In the genomic region with DNA sequence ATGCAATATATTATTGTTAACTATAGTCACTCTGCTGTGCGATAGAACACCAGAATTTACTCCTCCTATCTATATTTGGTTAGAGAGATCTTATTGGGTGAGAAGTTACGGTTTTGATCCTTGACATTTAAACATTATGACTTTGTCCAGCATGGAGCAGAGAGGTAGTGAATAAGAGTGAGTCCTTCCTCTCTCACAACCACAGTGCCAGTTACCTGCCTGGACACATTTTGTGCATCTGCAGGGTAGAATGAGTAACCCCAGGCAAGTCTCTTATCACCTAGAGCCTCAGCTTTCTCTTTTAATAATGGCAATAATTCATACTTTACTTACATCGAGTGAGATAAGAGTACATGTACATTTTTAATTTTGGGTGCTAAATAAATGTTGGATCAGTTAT, we compare ENCODE assay signal across 15 cellular contexts. TPM values are rescaled to one million over a fixed set of nuclear protein-coding genes. Genes with fewer than 3 reads are reported as not detected.
DNase-seq lines count a peak whose midpoint lies in the region; ATAC-seq and TF ChIP-seq lines count a peak whose summit lies in the region.
"Had no signal": no experiment of that assay in that cellular context is flagged by ENCODE, and none has a peak within 500 bp of the region (broad histone marks: within the 10 kb centered on the region; RNA-seq: fewer than 3 reads in every experiment).

No MANE protein-coding gene starts in this region.

- H3K27ac Mint-ChIP-seq in activated naive CD8-positive, alpha-beta T cell treated with anti-CD3 and anti-CD28 coated beads, Interleukin-2, amount 50 U/mL, for 24 hours: no peak overlapping the region
- no peak overlapping the region for H3K27ac Mint-ChIP-seq in activated naive CD8-positive, alpha-beta T cell treated with anti-CD3 and anti-CD28 coated beads for 36 hours
- peak overlapping the region; percentile 67 for H3K27ac Mint-ChIP-seq in stimulated activated effector memory CD8-positive, alpha-beta T cell treated with anti-CD3 and anti-CD28 coated beads, Interleukin-12 subunit alpha, Interleukin-12 subunit beta, amount 100 ng/mL, for 72 hours
- H3K27ac Mint-ChIP-seq: GM23338 had no signal

- H3K4me1 Mint-ChIP-seq in activated naive CD8-positive, alpha-beta T cell treated with anti-CD3 and anti-CD28 coated beads, Interleukin-2, amount 50 U/mL, for 24 hours: peaks cover 61% of the 10 kb centered on the region
- peaks cover 34% of the 10 kb centered on the region for H3K4me1 Mint-ChIP-seq in activated naive CD8-positive, alpha-beta T cell treated with anti-CD3 and anti-CD28 coated beads for 36 hours
- peaks cover 79% of the 10 kb centered on the region for H3K4me1 Mint-ChIP-seq in stimulated activated effector memory CD8-positive, alpha-beta T cell treated with anti-CD3 and anti-CD28 coated beads, Interleukin-12 subunit alpha, Interleukin-12 subunit beta, amount 100 ng/mL, for 72 hours

- no peak overlapping the region for H3K4me3 Mint-ChIP-seq in activated naive CD8-positive, alpha-beta T cell treated with anti-CD3 and anti-CD28 coated beads, Interleukin-2, amount 50 U/mL, for 24 hours
- no peak overlapping the region for H3K4me3 Mint-ChIP-seq in activated naive CD8-positive, alpha-beta T cell treated with anti-CD3 and anti-CD28 coated beads for 36 hours
- H3K4me3 Mint-ChIP-seq in stimulated activated effector memory CD8-positive, alpha-beta T cell treated with anti-CD3 and anti-CD28 coated beads, Interleukin-12 subunit alpha, Interleukin-12 subunit beta, amount 100 ng/mL, for 72 hours: no peak overlapping the region
- H3K4me3 Mint-ChIP-seq: GM23338 had no signal

- H3K27ac ChIP-seq in VCaP: peak overlapping the region; percentile 29; the same call in 1 of the 2 replicates
- H3K27ac ChIP-seq: BLaER1 had no signal

- peaks cover 3% of the 10 kb centered on the region for H3K36me3 Mint-ChIP-seq in activated naive CD8-positive, alpha-beta T cell treated with anti-CD3 and anti-CD28 coated beads, Interleukin-2, amount 50 U/mL, for 24 hours (ENCODE audit: low read depth)
- H3K36me3 Mint-ChIP-seq in activated naive CD8-positive, alpha-beta T cell treated with anti-CD3 and anti-CD28 coated beads for 36 hours: peaks cover 16% of the 10 kb centered on the region
- peaks cover 25% of the 10 kb centered on the region for H3K36me3 Mint-ChIP-seq in stimulated activated effector memory CD8-positive, alpha-beta T cell treated with anti-CD3 and anti-CD28 coated beads, Interleukin-12 subunit alpha, Interleukin-12 subunit beta, amount 100 ng/mL, for 72 hours

- TF ChIP-seq CTCF in VCaP (conservative IDR thresholded peaks at IDR 0.05): no peak

- no peaks in the 10 kb centered on the region for H3K9me3 Mint-ChIP-seq in activated naive CD8-positive, alpha-beta T cell treated with anti-CD3 and anti-CD28 coated beads, Interleukin-2, amount 50 U/mL, for 24 hours
- H3K9me3 Mint-ChIP-seq in activated naive CD8-positive, alpha-beta T cell treated with anti-CD3 and anti-CD28 coated beads for 36 hours: peaks cover 3% of the 10 kb centered on the region
- H3K9me3 Mint-ChIP-seq in stimulated activated effector memory CD8-positive, alpha-beta T cell treated with anti-CD3 and anti-CD28 coated beads, Interleukin-12 subunit alpha, Interleukin-12 subunit beta, amount 100 ng/mL, for 72 hours: no peaks in the 10 kb centered on the region
- H3K9me3 Mint-ChIP-seq: GM23338 had no signal

- no peak for DNase-seq in activated naive CD8-positive, alpha-beta T cell treated with anti-CD3 and anti-CD28 coated beads, Interleukin-2, amount 50 U/mL, for 24 hours
- no peak for DNase-seq in activated naive CD8-positive, alpha-beta T cell treated with anti-CD3 and anti-CD28 coated beads for 36 hours
- no peak for DNase-seq in stimulated activated effector memory CD8-positive, alpha-beta T cell treated with anti-CD3 and anti-CD28 coated beads, Interleukin-12 subunit alpha, Interleukin-12 subunit beta, amount 100 ng/mL, for 72 hours (ENCODE audit: low spot score in 2 of 2)
- no peak for DNase-seq in C1 segment of cervical spinal cord (lab: John Stamatoyannopoulos, UW)
- DNase-seq: KBM-7, SHP77 treated with DMSO at 0.1 percent for 48 hours had no signal

- ATAC-seq in activated naive CD8-positive, alpha-beta T cell treated with anti-CD3 and anti-CD28 coated beads, Interleukin-2, amount 50 U/mL, for 24 hours: peak; percentile 54
- ATAC-seq in esophagus mucosa (peak; percentile 55), HG03196 (IDR thresholded peaks at IDR 0.05; ENCODE audit: unreplicated experiment) (no peak), HG02885 (IDR thresholded peaks at IDR 0.05; ENCODE audit: poor library complexity, unreplicated experiment) (no peak)
- ATAC-seq in stimulated activated effector memory CD8-positive, alpha-beta T cell treated with anti-CD3 and anti-CD28 coated beads, Interleukin-12 subunit alpha, Interleukin-12 subunit beta, amount 100 ng/mL, for 72 hours: peak; percentile 36
- ATAC-seq: GM23338, HCT116 had no signal

- H3K27me3 Mint-ChIP-seq in activated naive CD8-positive, alpha-beta T cell treated with anti-CD3 and anti-CD28 coated beads, Interleukin-2, amount 50 U/mL, for 24 hours: no peaks in the 10 kb centered on the region
- H3K27me3 Mint-ChIP-seq in activated naive CD8-positive, alpha-beta T cell treated with anti-CD3 and anti-CD28 coated beads for 36 hours: no peaks in the 10 kb centered on the region

RNA-seq across cellular contexts. Expression of a gene that starts 24.1 kb away (rescaled TPM):
- 10 to 100 TPM; 11.7 to 17.0 TPM for total RNA-seq in activated naive CD8-positive, alpha-beta T cell treated with anti-CD3 and anti-CD28 coated beads for 36 hours
- total RNA-seq in esophagus mucosa: 30.7 TPM

RNA-seq across cellular contexts. Expression of a gene that starts 52.3 kb away (rescaled TPM):
- total RNA-seq in activated naive CD8-positive, alpha-beta T cell treated with anti-CD3 and anti-CD28 coated beads for 36 hours: not detected
- not detected for total RNA-seq in esophagus mucosa
- total RNA-seq: GM23338, NCI-H460, OCI-LY7 had no signal

Comparison
In these comparisons a context has a peak if more than half of its experiments do, and no peak if none do; other contexts are left out.
1. ATAC-seq: peak in activated naive CD8-positive, alpha-beta T cell treated with anti-CD3 and anti-CD28 coated beads, Interleukin-2, amount 50 U/mL, for 24 hours (single experiment), esophagus mucosa (single experiment) and stimulated activated effector memory CD8-positive, alpha-beta T cell treated with anti-CD3 and anti-CD28 coated beads, Interleukin-12 subunit alpha, Interleukin-12 subunit beta, amount 100 ng/mL, for 72 hours (single experiment); none in HG03196 (single experiment) and HG02885 (single experiment).